ENCODE assay signal across 2 cellular contexts in genomic region chr17:81231121-81231645, GRCh38.
TF ChIP-seq lines count a peak whose summit lies in the region.

No MANE protein-coding gene starts in this region.

TF ChIP-seq in GM12891, 5 proteins besides CTCF, POLR2A, EP300 and RAD21:
- TF ChIP-seq SPI1 (IDR thresholded peaks at IDR 0.05; ENCODE audit: low read depth, low read length) (no peak), POU2F2 (IDR thresholded peaks at IDR 0.05; ENCODE audit: low read depth, low read length) (peak; percentile 63), PAX5 (IDR thresholded peaks at IDR 0.05; ENCODE audit: insufficient read depth, low read length, severe bottlenecking) (no peak), POLR2AphosphoS5 (IDR thresholded peaks at IDR 0.05; ENCODE audit: low read depth, low read length) (peak; percentile 34; the same call in 1 of the 2 replicates)

TF ChIP-seq in K562, 482 proteins besides CTCF, POLR2A, EP300 and RAD21:
- TF ChIP-seq ZZZ3 (IDR thresholded peaks at IDR 0.05) (no peak), ZBTB43 (CRISPR knock-in tag; IDR thresholded peaks at IDR 0.05) (0 out of 2 replicates have a peak, but pooled peaks have one; percentile 29), NR2C2 (CRISPR knock-in tag; IDR thresholded peaks at IDR 0.05) (no peak), NR2C2 (tag; IDR thresholded peaks at IDR 0.05) (no peak), KDM1A (IDR thresholded peaks at IDR 0.05) (peak in 1 of 2 experiments; percentile 95; a peak in 2 of 4 replicates), ARID2 (IDR thresholded peaks at IDR 0.05) (no peak), PPARD (CRISPR knock-in tag; IDR thresholded peaks at IDR 0.05) (no peak), MAX (CRISPR knock-in tag; IDR thresholded peaks at IDR 0.05) (peak; percentile 56), ZBTB33 (CRISPR knock-in tag; IDR thresholded peaks at IDR 0.05) (peak; percentile 82), ZNF76 (CRISPR knock-in tag; IDR thresholded peaks at IDR 0.05; ENCODE audit: borderline replicate concordance) (no peak), CHAMP1 (IDR thresholded peaks at IDR 0.05) (no peak), ATF7 (IDR thresholded peaks at IDR 0.05) (no peak)
